8 cellular contexts compared by ENCODE assay signal in the genomic region with DNA sequence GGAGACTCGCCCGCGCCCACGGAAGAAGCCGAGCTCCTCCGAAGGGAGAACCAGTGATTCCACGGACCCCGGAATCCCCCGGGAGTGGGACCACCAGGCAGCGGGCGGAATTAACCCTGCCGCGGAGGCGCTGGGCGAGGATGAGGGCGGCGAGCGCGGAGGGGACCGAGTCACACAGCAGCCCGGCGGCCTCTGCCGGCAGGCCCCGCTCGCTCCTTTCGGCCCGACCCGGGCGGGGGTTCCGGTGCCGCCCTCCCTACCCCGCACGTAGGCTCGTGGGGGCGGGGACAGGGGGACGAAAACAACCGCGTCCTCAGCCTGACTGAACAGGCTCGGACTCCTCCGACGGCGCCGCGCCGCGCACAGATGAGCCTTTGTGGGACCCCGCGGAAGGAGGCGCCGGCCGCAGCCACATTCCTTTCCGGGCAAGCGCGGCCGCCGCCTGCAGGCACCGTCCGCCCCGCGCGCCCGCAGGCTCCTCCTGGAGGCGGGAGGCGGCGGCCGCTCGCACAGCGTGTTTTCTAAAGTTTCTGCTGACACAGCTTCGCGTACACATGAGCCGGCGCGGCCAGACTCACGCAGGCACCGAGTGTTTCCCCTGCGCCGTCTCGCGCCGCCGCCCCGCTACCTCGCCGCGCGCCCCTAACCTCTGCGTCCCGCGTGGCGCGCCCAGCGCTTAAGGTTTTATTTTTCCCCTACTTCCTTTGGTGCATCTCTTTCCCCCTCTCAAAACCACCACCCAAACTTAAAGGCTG.
DNase-seq lines count a peak whose midpoint lies in the region; ATAC-seq, FAIRE-seq and TF ChIP-seq lines count a peak whose summit lies in the region.

No MANE protein-coding gene starts in this region.

- FAIRE-seq in keratinocyte (lab: Jason Lieb, UNC) = no peak

- peak in 2 of 3 experiments; percentile 30 to 54 for TF ChIP-seq CTCF in keratinocyte (optimal IDR thresholded peaks at IDR 0.05 in 1 of 3, IDR thresholded peaks at IDR 0.05 in 1 of 3, conservative IDR thresholded peaks at IDR 0.05 in 1 of 3; ENCODE audit: extremely low read depth in 1 of 3, insufficient read depth in 2 of 3, low read length in 3 of 3)

- H3K27ac ChIP-seq in caudate nucleus (ENCODE audit: low read depth, low read length) (peak overlapping the region; percentile 99), keratinocyte (ENCODE audit: control insufficient read depth, insufficient read depth, low read length) (peak overlapping the region; percentile 98)

- H3K4me2 ChIP-seq in keratinocyte (ENCODE audit: control insufficient read depth, extremely low read depth, insufficient read depth, low read depth, low read length) = peak overlapping the region; percentile 99

- no peaks in the 10 kb centered on the region for H4K20me1 ChIP-seq in keratinocyte (ENCODE audit: control insufficient read depth, extremely low read depth, insufficient read depth, low read length)

- H3K9ac ChIP-seq in keratinocyte (ENCODE audit: control insufficient read depth, extremely low read depth, insufficient read depth, low read length) = peak overlapping the region; percentile 98

- H2AFZ ChIP-seq in keratinocyte (ENCODE audit: control insufficient read depth, low read length) = peak overlapping the region; percentile 66

- peak; percentile 74 for ATAC-seq in GM18867 (IDR thresholded peaks at IDR 0.05; ENCODE audit: unreplicated experiment)
- ATAC-seq in HG03095 (IDR thresholded peaks at IDR 0.05; ENCODE audit: unreplicated experiment) = peak; percentile 77

- dilution Hi-C loops in keratinocyte (cut with MboI; ENCODE audit: extremely low pct_ligation_motif_present, low sequenced_read_pairs) = no loop called here

- H3K79me2 ChIP-seq in keratinocyte (ENCODE audit: control insufficient read depth, insufficient read depth, low read length) = peaks cover 36% of the 10 kb centered on the region

- peaks cover 30% of the 10 kb centered on the region for H3K4me1 ChIP-seq in keratinocyte (ENCODE audit: control insufficient read depth, extremely low read depth, insufficient read depth, low read length)

- no peaks in the 10 kb centered on the region for H3K9me3 ChIP-seq in keratinocyte (ENCODE audit: control insufficient read depth, low read depth, low read length)

- no peaks in the 10 kb centered on the region for H3K9me1 ChIP-seq in keratinocyte (ENCODE audit: control insufficient read depth, extremely low read depth, insufficient read depth, low read length)

- H3K27me3 ChIP-seq in keratinocyte (ENCODE audit: control insufficient read depth, extremely low read depth, insufficient read depth, low read length) = no peaks in the 10 kb centered on the region

- peak overlapping the region; percentile 69 to 87 (median 80) for H3K4me3 ChIP-seq in keratinocyte (ENCODE audit: control insufficient read depth in 2 of 3, extremely low read depth in 1 of 3, insufficient read depth in 2 of 3, low read depth in 1 of 3, low read length in 3 of 3)

- no peaks in the 10 kb centered on the region for H3K36me3 ChIP-seq in keratinocyte (ENCODE audit: control insufficient read depth in 2 of 2, extremely low read depth in 1 of 2, insufficient read depth in 2 of 2, low read length in 2 of 2)

- DNase-seq in AG08396 (ENCODE audit: low spot score) (peak; percentile 89), NCI-H2196 (lab: John Stamatoyannopoulos, UW; ENCODE audit: unreplicated experiment) (peak; percentile 66), caudate nucleus (lab: John Stamatoyannopoulos, UW) (peak in 60 of 61 donors; percentile 20 to 91 (median 83)), keratinocyte (ENCODE audit: low read depth, low spot score) (no peak)
- peak; percentile 70 to 84 (median 76) for DNase-seq in activated CD4-positive, CD25-positive, alpha-beta regulatory T cell (lab: John Stamatoyannopoulos, UW)
- DNase-seq in stimulated activated CD4-positive, alpha-beta T cell treated with anti-CD3 and anti-CD28 coated beads, Interleukin-12 subunit alpha, Interleukin-12 subunit beta, amount 100 ng/mL, for 48 hours (ENCODE audit: low read depth in 2 of 3, low spot score in 1 of 3) = peak; percentile 73 to 82 (median 78)
